Comparison of ENCODE assay signal across 17 cellular contexts in the genomic region with DNA sequence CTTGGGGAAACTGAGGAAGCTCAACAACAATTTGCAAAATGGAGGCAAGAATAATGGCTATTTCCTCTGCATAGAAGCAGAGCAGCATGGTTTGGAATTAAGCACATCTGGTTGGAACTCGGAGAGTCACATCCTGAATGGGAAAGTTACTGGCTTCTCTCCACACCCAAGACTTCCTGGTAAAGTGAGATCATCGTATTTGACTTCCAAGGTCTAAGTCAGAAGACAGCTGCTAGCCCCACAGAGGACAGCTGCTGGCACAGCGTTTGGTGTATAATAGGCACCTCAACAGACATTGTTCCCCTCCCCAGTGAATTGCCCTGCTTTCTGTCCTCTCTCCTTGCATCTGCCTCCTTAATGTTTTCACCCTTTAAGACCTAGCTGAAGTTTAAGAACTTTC. TPM values are rescaled to one million over a fixed set of nuclear protein-coding genes. Genes with fewer than 3 reads are reported as not detected.
A peak's percentile ranks its signal among the peaks of the same experiment; 100 is the strongest.
DNase-seq lines count a peak whose midpoint lies in the region; ATAC-seq and TF ChIP-seq lines count a peak whose summit lies in the region.
"Had no signal": no experiment of that assay in that cellular context is flagged by ENCODE, and none has a peak within 500 bp of the region (broad histone marks: within the 10 kb centered on the region; RNA-seq: fewer than 3 reads in every experiment).

No MANE protein-coding gene starts in this region.

- H3K4me1 ChIP-seq in mammary epithelial cell (ENCODE audit: insufficient read depth, low read length): peaks cover 2% of the 10 kb centered on the region
- H3K4me1 ChIP-seq: prostate gland had no signal

- H3K9me3 Mint-ChIP-seq in HFFc6: peaks cover 27% of the 10 kb centered on the region
- H3K9me3 Mint-ChIP-seq in activated CD4-positive, alpha-beta memory T cell treated with anti-CD3 and anti-CD28 coated beads for 36 hours: peaks cover 16% of the 10 kb centered on the region
- H3K9me3 Mint-ChIP-seq: activated naive CD4-positive, alpha-beta T cell treated with anti-CD3 and anti-CD28 coated beads, Interleukin-2, amount 50 U/mL, for 24 hours had no signal

- peaks cover 2% of the 10 kb centered on the region; the same call in 1 of the 2 replicates for H3K27me3 Mint-ChIP-seq in HFFc6 (ENCODE audit: insufficient read depth)
- no peaks in the 10 kb centered on the region for H3K27me3 Mint-ChIP-seq in activated CD4-positive, alpha-beta memory T cell treated with anti-CD3 and anti-CD28 coated beads for 36 hours

- H3K79me2 ChIP-seq in mammary epithelial cell (ENCODE audit: insufficient read depth, low read length): no peaks in the 10 kb centered on the region

- H3K36me3 Mint-ChIP-seq in HFFc6 (ENCODE audit: low read depth): peaks cover 25% of the 10 kb centered on the region
- peaks cover 6% of the 10 kb centered on the region for H3K36me3 Mint-ChIP-seq in activated CD4-positive, alpha-beta memory T cell treated with anti-CD3 and anti-CD28 coated beads for 36 hours
- H3K36me3 Mint-ChIP-seq: T-cell had no signal

- 84% methylated on average over 3 of the region's 3 CpGs for WGBS in mammary epithelial cell (ENCODE audit: low coverage, missing lambda C conversion rate)

- no peak overlapping the region for H2AFZ ChIP-seq in mammary epithelial cell (ENCODE audit: low read depth, low read length)

- DNase-seq in AG09309 (ENCODE audit: low read depth) (peak; percentile 45), HFFc6 (peak; percentile 67), mammary epithelial cell (peak; percentile 19), kidney tubule cell (ENCODE audit: low spot score) (peak; percentile 54), dorsolateral prefrontal cortex (no peak)
- DNase-seq in activated CD4-positive, alpha-beta T cell treated with anti-CD3 and anti-CD28 coated beads for 1 hour: no peak
- no peak for DNase-seq in activated CD4-positive, alpha-beta memory T cell treated with anti-CD3 and anti-CD28 coated beads for 36 hours
- DNase-seq: CD4-positive, CD25-positive, alpha-beta regulatory T cell; NCI-H1436 treated with DMSO at 0.1 percent for 48 hours; NK-92 treated with Interleukin-12 subunit alpha and Interleukin-12 subunit beta, amount 100 ng/mL, for 24 hours; stimulated activated CD4-positive, alpha-beta T cell treated with anti-CD3 and anti-CD28 coated beads, Interleukin-4, amount 100 ng/mL, for 4 hours; stimulated activated naive CD8-positive, alpha-beta T cell treated with anti-CD3 and anti-CD28 coated beads, Interleukin-15, amount 100 ng/mL, for 72 hours; T-cell had no signal

- no peaks in the 10 kb centered on the region for H3K36me3 ChIP-seq in mammary epithelial cell (ENCODE audit: insufficient read depth, low read length)
- H3K36me3 ChIP-seq: prostate gland had no signal

- peak overlapping the region; percentile 49; the same call in 1 of the 2 replicates for H3K27ac Mint-ChIP-seq in HFFc6
- no peak overlapping the region for H3K27ac Mint-ChIP-seq in activated CD4-positive, alpha-beta memory T cell treated with anti-CD3 and anti-CD28 coated beads for 36 hours
- H3K27ac Mint-ChIP-seq: activated naive CD4-positive, alpha-beta T cell treated with anti-CD3 and anti-CD28 coated beads, Interleukin-2, amount 50 U/mL, for 24 hours; CD4-positive, CD25-positive, alpha-beta regulatory T cell; stimulated activated naive CD8-positive, alpha-beta T cell treated with anti-CD3 and anti-CD28 coated beads, Interleukin-15, amount 100 ng/mL, for 72 hours; T-cell had no signal

- POLR2A ChIA-PET in activated CD4-positive, alpha-beta memory T cell treated with anti-CD3 and anti-CD28 coated beads for 36 hours (lab: Charles Lee): no interaction called here

- no peak for ATAC-seq in HG02763 (IDR thresholded peaks at IDR 0.05; ENCODE audit: unreplicated experiment)
- ATAC-seq: stimulated activated naive CD8-positive, alpha-beta T cell treated with anti-CD3 and anti-CD28 coated beads, Interleukin-15, amount 100 ng/mL, for 72 hours; T-cell had no signal

- intact Hi-C loops in mammary epithelial cell (cut with micrococcal nuclease): no loop called here
- intact Hi-C loops in activated CD4-positive, alpha-beta memory T cell treated with anti-CD3 and anti-CD28 coated beads for 36 hours (cut with micrococcal nuclease): no loop called here
- intact Hi-C loops in dorsolateral prefrontal cortex (cut with DNase I): no loop called here

- in situ Hi-C loops in mammary epithelial cell (cut with MboI; ENCODE audit: low sequenced_read_pairs in 2 of 2): no loop called here

- H3K4me3 Mint-ChIP-seq in HFFc6: peak overlapping the region; percentile 12; the same call in 1 of the 2 replicates
- no peak overlapping the region for H3K4me3 Mint-ChIP-seq in activated CD4-positive, alpha-beta memory T cell treated with anti-CD3 and anti-CD28 coated beads for 36 hours
- H3K4me3 Mint-ChIP-seq: activated naive CD4-positive, alpha-beta T cell treated with anti-CD3 and anti-CD28 coated beads, Interleukin-2, amount 50 U/mL, for 24 hours; CD4-positive, CD25-positive, alpha-beta regulatory T cell; stimulated activated naive CD8-positive, alpha-beta T cell treated with anti-CD3 and anti-CD28 coated beads, Interleukin-15, amount 100 ng/mL, for 72 hours; T-cell had no signal

- H3K9me3 ChIP-seq in mammary epithelial cell (replicated peaks; ENCODE audit: insufficient read depth, low read length): peaks cover 6% of the 10 kb centered on the region
- H3K9me3 ChIP-seq: prostate gland had no signal

- TF ChIP-seq CTCF in AG09309 (IDR thresholded peaks at IDR 0.05; ENCODE audit: control insufficient read depth, insufficient read depth, low read depth, low read length, missing control alignments): no peak
- no peak for TF ChIP-seq CTCF in HFFc6 (IDR thresholded peaks at IDR 0.05)
- no peak for TF ChIP-seq CTCF in mammary epithelial cell (conservative IDR thresholded peaks at IDR 0.05 in 1 of 2, IDR thresholded peaks at IDR 0.05 in 1 of 2; ENCODE audit: extremely low read depth in 1 of 2, insufficient read depth in 1 of 2, low read depth in 1 of 2, low read length in 2 of 2)
- TF ChIP-seq CTCF in dorsolateral prefrontal cortex (IDR thresholded peaks at IDR 0.05 in 54 of 56, conservative IDR thresholded peaks at IDR 0.05 in 2 of 56; ENCODE audit: low read depth in 1 of 56, partially characterized antibody in 56 of 56): no peak

- H3K4me3 ChIP-seq in AG09309 (ENCODE audit: control insufficient read depth, low read depth, low read length) (no peak overlapping the region), mammary epithelial cell (replicated peaks in 1 of 3; ENCODE audit: insufficient read depth in 1 of 3, low read depth in 2 of 3, low read length in 3 of 3) (no peak overlapping the region), dorsolateral prefrontal cortex (no peak overlapping the region)
- H3K4me3 ChIP-seq: coronary artery, prostate gland had no signal

- peaks cover 33% of the 10 kb centered on the region for H3K4me1 Mint-ChIP-seq in HFFc6 (ENCODE audit: low read depth)
- no peaks in the 10 kb centered on the region for H3K4me1 Mint-ChIP-seq in activated CD4-positive, alpha-beta memory T cell treated with anti-CD3 and anti-CD28 coated beads for 36 hours (ENCODE audit: low read depth)
- H3K4me1 Mint-ChIP-seq: activated naive CD4-positive, alpha-beta T cell treated with anti-CD3 and anti-CD28 coated beads, Interleukin-2, amount 50 U/mL, for 24 hours; CD4-positive, CD25-positive, alpha-beta regulatory T cell; stimulated activated naive CD8-positive, alpha-beta T cell treated with anti-CD3 and anti-CD28 coated beads, Interleukin-15, amount 100 ng/mL, for 72 hours; T-cell had no signal

- no peak overlapping the region for H3K4me2 ChIP-seq in mammary epithelial cell (ENCODE audit: insufficient read depth, low read depth, low read length)

- dilution Hi-C loops in mammary epithelial cell (cut with HindIII; ENCODE audit: low sequenced_read_pairs): no loop called here

- no TSS peak for BruUV-seq in mammary epithelial cell (replicated peaks; lab: Mats Ljungman, UMichigan)

- no peaks in the 10 kb centered on the region for H4K20me1 ChIP-seq in mammary epithelial cell (ENCODE audit: insufficient read depth, low read length)

- H3K27me3 ChIP-seq in mammary epithelial cell (ENCODE audit: insufficient read depth, low read length) (no peaks in the 10 kb centered on the region), dorsolateral prefrontal cortex (no peaks in the 10 kb centered on the region)

- no peak overlapping the region for H3K27ac ChIP-seq in mammary epithelial cell (ENCODE audit: insufficient read depth, low read depth, low read length)
- no peak overlapping the region for H3K27ac ChIP-seq in dorsolateral prefrontal cortex
- H3K27ac ChIP-seq: coronary artery, prostate gland had no signal

- H3K9ac ChIP-seq in mammary epithelial cell (ENCODE audit: insufficient read depth, low read length): no peak overlapping the region

- CTCF ChIA-PET in mammary epithelial cell (lab: Charles Lee; ENCODE audit: low non-redundant PET): no interaction called here
- CTCF ChIA-PET in activated CD4-positive, alpha-beta memory T cell treated with anti-CD3 and anti-CD28 coated beads for 36 hours (lab: Charles Lee): no interaction called here

RNA-seq across cellular contexts. Expression of a gene that starts 37.0 kb away (rescaled TPM):
- 10 to 100 TPM in 4 of 6 experiments, 1 to 10 TPM in 2; 8.8 to 11.8 (median 10.4) TPM for total RNA-seq in HFFc6 (2021; fragmentation: NEBNext Ultra II Directional; extraction: Animal tissue kit (Norgen Biotek cat#: 25700))
- total RNA-seq in mammary epithelial cell (10 to 100 TPM; 11.3 to 14.3 TPM), dorsolateral prefrontal cortex (10 to 100 TPM; 20.9 to 56.9 (median 34.7) TPM)
- polyA plus RNA-seq in mammary epithelial cell: 8.9 TPM
- 16.4 TPM for polyA minus RNA-seq in mammary epithelial cell
- 10 to 100 TPM; 19.9 to 20.4 TPM for total RNA-seq in activated CD4-positive, alpha-beta memory T cell treated with anti-CD3 and anti-CD28 coated beads for 36 hours

Comparison
In these comparisons a context has a peak if more than half of its experiments do, and no peak if none do; other contexts are left out.
1. DNase-seq: peak in AG09309 (single experiment), HFFc6 (single experiment), mammary epithelial cell (single experiment) and kidney tubule cell (single experiment); none in activated CD4-positive, alpha-beta T cell treated with anti-CD3 and anti-CD28 coated beads for 1 hour (single experiment), activated CD4-positive, alpha-beta memory T cell treated with anti-CD3 and anti-CD28 coated beads for 36 hours (single experiment) and dorsolateral prefrontal cortex (0 of 10).